8 cellular contexts compared by ENCODE assay signal in the genomic region with DNA sequence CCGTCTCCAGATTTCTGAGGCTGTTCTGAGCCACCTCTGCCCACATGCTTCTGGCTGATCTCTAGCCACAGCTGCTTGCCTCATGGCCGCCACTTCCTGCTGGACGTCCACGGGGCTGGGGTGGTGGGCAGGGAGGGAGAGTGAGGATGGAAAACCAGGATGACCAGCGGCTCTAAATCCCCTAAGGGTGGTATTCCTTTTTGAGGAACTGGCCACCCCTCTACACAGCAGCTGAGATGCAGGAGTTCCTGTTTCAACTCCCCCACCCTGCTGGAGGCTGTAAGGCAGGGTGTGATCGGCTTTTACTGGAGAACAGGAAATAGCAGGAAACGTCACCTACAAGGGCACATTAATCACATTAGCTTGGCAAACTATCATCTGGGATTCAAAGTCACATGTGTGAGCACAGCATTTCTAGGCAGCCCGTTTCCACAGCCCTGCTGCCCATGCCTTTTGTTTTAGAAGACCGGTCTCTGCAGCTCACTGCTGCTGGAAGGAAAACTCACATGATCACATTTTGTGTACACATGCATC.
DNase-seq lines count a peak whose midpoint lies in the region; ATAC-seq, FAIRE-seq and TF ChIP-seq lines count a peak whose summit lies in the region.

No MANE protein-coding gene starts in this region.

- no peaks in the 10 kb centered on the region for H3K27me3 ChIP-seq in prostate gland (replicated peaks; ENCODE audit: insufficient read depth)

- WGBS in prostate gland = 40% methylated on average over 9 of the region's 9 CpGs

- H3K4me3 ChIP-seq in fibroblast of villous mesenchyme (ENCODE audit: low read depth, low read length) (no peak overlapping the region), prostate gland (no peak overlapping the region)

- no peaks in the 10 kb centered on the region for H3K36me3 ChIP-seq in prostate gland

- intact Hi-C loops in prostate gland (cut with DNase I) = no loop called here

- DNase-seq in GM12891 (ENCODE audit: insufficient read length, low spot score) (no peak), RKO (ENCODE audit: low spot score) (peak; percentile 37), fibroblast of villous mesenchyme (ENCODE audit: low read depth) (peak; percentile 86), prostate gland (ENCODE audit: low spot score) (peak; percentile 10), NCI-H1105 treated with DMSO at 0.1 percent for 48 hours (lab: John Stamatoyannopoulos, UW) (no peak), mesenteric fat pad (ENCODE audit: low spot score) (no peak)
- no peak for DNase-seq in stimulated activated CD4-positive, alpha-beta T cell treated with anti-CD3 and anti-CD28 coated beads, Interleukin-2, amount 100 ng/mL, for 24 hours

- ATAC-seq in GM19324 (IDR thresholded peaks at IDR 0.05; ENCODE audit: low FRiP score, unreplicated experiment) = no peak

- TF ChIP-seq CTCF in fibroblast of villous mesenchyme (IDR thresholded peaks at IDR 0.05; ENCODE audit: insufficient read depth, low read depth, low read length) (no peak), prostate gland (IDR thresholded peaks at IDR 0.05) (no peak)

- TF ChIP-seq POLR2A in GM12891 (IDR thresholded peaks at IDR 0.05; ENCODE audit: low read depth, low read length) (no peak), prostate gland (IDR thresholded peaks at IDR 0.05) (no peak)

- no peaks in the 10 kb centered on the region for H3K9me3 ChIP-seq in prostate gland

- FAIRE-seq in GM12891 (lab: Jason Lieb, UNC) = no peak

- no peaks in the 10 kb centered on the region for H3K4me1 ChIP-seq in prostate gland (replicated peaks)

- no peak overlapping the region for H3K27ac ChIP-seq in prostate gland

TF ChIP-seq in GM12891, 5 proteins besides CTCF, POLR2A, EP300 and RAD21:
- no peak for TF ChIP-seq POU2F2 (IDR thresholded peaks at IDR 0.05; ENCODE audit: low read depth, low read length)
- no peak for TF ChIP-seq PAX5 (IDR thresholded peaks at IDR 0.05; ENCODE audit: insufficient read depth, low read length, severe bottlenecking)
- TF ChIP-seq POLR2AphosphoS5 (IDR thresholded peaks at IDR 0.05; ENCODE audit: low read depth, low read length) = no peak
- TF ChIP-seq SPI1 (IDR thresholded peaks at IDR 0.05; ENCODE audit: low read depth, low read length) = 0 out of 2 replicates have a peak, but pooled peaks have one; percentile 10
- no peak for TF ChIP-seq TAF1 (IDR thresholded peaks at IDR 0.05; ENCODE audit: low read depth, low read length)

Comparison
In these comparisons a context has a peak if more than half of its experiments do, and no peak if none do; other contexts are left out.
1. DNase-seq: peak in RKO (single experiment), fibroblast of villous mesenchyme (single experiment) and prostate gland (single experiment); none in GM12891 (single experiment), stimulated activated CD4-positive, alpha-beta T cell treated with anti-CD3 and anti-CD28 coated beads, Interleukin-2, amount 100 ng/mL, for 24 hours (0 of 2), NCI-H1105 treated with DMSO at 0.1 percent for 48 hours (single experiment) and mesenteric fat pad (single experiment).